8 cellular contexts compared by ENCODE assay signal in genomic region chr13:75687145-75687763, GRCh38. TPM values are rescaled to one million over a fixed set of nuclear protein-coding genes. Genes with fewer than 3 reads are reported as not detected.
DNase-seq lines count a peak whose midpoint lies in the region; ATAC-seq and TF ChIP-seq lines count a peak whose summit lies in the region.

No MANE protein-coding gene starts in this region.

- H3K4me3 Mint-ChIP-seq in naive thymus-derived CD8-positive, alpha-beta T cell = no peak overlapping the region

- POLR2A ChIA-PET in naive thymus-derived CD8-positive, alpha-beta T cell (lab: Charles Lee) = no interaction called here

- peaks cover 0 to 5% (median 0%) of the 10 kb centered on the region in 3 donors for H3K36me3 Mint-ChIP-seq in naive thymus-derived CD8-positive, alpha-beta T cell

- no peaks in the 10 kb centered on the region for H3K27me3 Mint-ChIP-seq in naive thymus-derived CD8-positive, alpha-beta T cell

- H3K27ac Mint-ChIP-seq in naive thymus-derived CD8-positive, alpha-beta T cell = no peak overlapping the region

- H3K9me3 Mint-ChIP-seq in naive thymus-derived CD8-positive, alpha-beta T cell = no peaks in the 10 kb centered on the region

- DNase-seq in GM12864 (ENCODE audit: low read depth) (no peak), NCI-H1694 treated with DMSO at 0.1 percent for 48 hours (lab: John Stamatoyannopoulos, UW) (peak; percentile 23), choroid plexus epithelial cell (ENCODE audit: low read depth) (peak; percentile 83), omental fat pad (ENCODE audit: low spot score) (no peak), 8988T (no peak)
- DNase-seq in naive thymus-derived CD8-positive, alpha-beta T cell = no peak

- H3K4me3 ChIP-seq in GM12864 (ENCODE audit: low read depth, low read length) = no peak overlapping the region
- no peak overlapping the region for H3K4me3 ChIP-seq in choroid plexus epithelial cell (ENCODE audit: low read depth, low read length)

- peaks cover 0 to 2% (median 0%) of the 10 kb centered on the region in 4 donors for H3K4me1 Mint-ChIP-seq in naive thymus-derived CD8-positive, alpha-beta T cell

- TF ChIP-seq CTCF in GM12864 (IDR thresholded peaks at IDR 0.05; ENCODE audit: low read depth, low read length, missing control alignments) (peak; percentile 31), choroid plexus epithelial cell (conservative IDR thresholded peaks at IDR 0.05; ENCODE audit: low read depth, low read length) (peak; percentile 65), omental fat pad (IDR thresholded peaks at IDR 0.05) (no peak)

- ATAC-seq in omental fat pad (ENCODE audit: low FRiP score) (peak; percentile 36), GM18517 (IDR thresholded peaks at IDR 0.05; ENCODE audit: unreplicated experiment) (no peak), HG03097 (IDR thresholded peaks at IDR 0.05; ENCODE audit: low FRiP score, unreplicated experiment) (no peak)
- ATAC-seq in naive thymus-derived CD8-positive, alpha-beta T cell = no peak

RNA-seq across cellular contexts. Expression of gene LMO7, which starts 51.1 kb away (rescaled TPM):
- 10 to 100 TPM in 3 of 4 donors, 1 to 10 TPM in 1; 7.7 to 22.0 (median 12.4) TPM for total RNA-seq in omental fat pad
- 10 to 100 TPM; 65.3 to 66.1 TPM for total RNA-seq in naive thymus-derived CD8-positive, alpha-beta T cell
- polyA plus RNA-seq in naive thymus-derived CD8-positive, alpha-beta T cell = 10 to 100 TPM; 23.0 to 35.8 (median 33.1) TPM

Comparison
In these comparisons a context has a peak if more than half of its experiments do, and no peak if none do; other contexts are left out.
1. DNase-seq: peak in NCI-H1694 treated with DMSO at 0.1 percent for 48 hours (single experiment) and choroid plexus epithelial cell (single experiment); none in GM12864 (single experiment), omental fat pad (single experiment), 8988T (single experiment) and naive thymus-derived CD8-positive, alpha-beta T cell (0 of 10).
2. CTCF ChIP-seq: peak in GM12864 (single experiment) and choroid plexus epithelial cell (single experiment); none in omental fat pad (0 of 3).